ENCODE assay signal across 8 cellular contexts in the genomic region with DNA sequence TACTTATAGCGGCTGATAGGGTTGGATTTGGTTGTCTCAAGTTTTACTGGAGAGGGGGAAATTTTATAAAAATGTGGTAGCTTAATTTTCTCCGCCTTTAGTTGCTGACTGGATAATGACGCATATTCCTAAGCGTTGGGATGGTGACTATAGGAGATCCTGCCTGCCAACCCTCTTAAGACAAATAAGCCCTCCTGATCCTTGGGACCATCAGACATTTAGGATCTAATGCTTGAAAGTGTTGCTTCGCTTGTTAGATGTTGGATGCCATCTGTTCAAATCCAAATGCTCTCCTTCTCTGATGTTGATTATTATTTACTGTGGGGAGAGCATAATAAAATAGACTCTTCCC. TPM values are rescaled to one million over a fixed set of nuclear protein-coding genes. Genes with fewer than 3 reads are reported as not detected.
DNase-seq lines count a peak whose midpoint lies in the region; ATAC-seq, FAIRE-seq and TF ChIP-seq lines count a peak whose summit lies in the region.

No MANE protein-coding gene starts in this region.

- peak overlapping the region; percentile 88 for H3K4me3 ChIP-seq in RWPE2 (ENCODE audit: severe bottlenecking)
- H3K4me3 ChIP-seq in fibroblast of lung (replicated peaks in 1 of 4; ENCODE audit: control extremely low read depth in 1 of 4, insufficient read depth in 1 of 4, low read depth in 3 of 4, low read length in 4 of 4): peak overlapping the region; percentile 67 to 88 (median 80)
- peak overlapping the region; percentile 88 for H3K4me3 ChIP-seq in skeletal muscle cell (ENCODE audit: low read depth, low read length)

- H3K4me2 ChIP-seq in fibroblast of lung (ENCODE audit: extremely low read depth, insufficient read depth, low read length): peak overlapping the region; percentile 89

- no peak for ATAC-seq in RWPE2 (ENCODE audit: low read depth)
- no peak for ATAC-seq in GM18519 (IDR thresholded peaks at IDR 0.05; ENCODE audit: low FRiP score, unreplicated experiment)

- DNase-seq in GM19239 (ENCODE audit: insufficient read length, low spot score) (no peak), RWPE2 (ENCODE audit: low spot score) (no peak), fibroblast of lung (ENCODE audit: low read depth in 2 of 2) (peak; percentile 40 to 73), skeletal muscle cell (ENCODE audit: low read depth) (peak; percentile 16), hepatic stellate cell (ENCODE audit: low spot score) (no peak), islet precursor cell (no peak), NCI-H1092 treated with DMSO at 0.1 percent for 48 hours (lab: John Stamatoyannopoulos, UW) (no peak)

- no peak overlapping the region for H2AFZ ChIP-seq in fibroblast of lung (ENCODE audit: low read length)

- TF ChIP-seq CTCF in RWPE2 (IDR thresholded peaks at IDR 0.05; ENCODE audit: poor library complexity, severe bottlenecking) (no peak), fibroblast of lung (conservative IDR thresholded peaks at IDR 0.05 in 1 of 2, IDR thresholded peaks at IDR 0.05 in 1 of 2; ENCODE audit: low read depth in 1 of 2, low read length in 2 of 2) (no peak)

- H3K36me3 ChIP-seq in RWPE2 (ENCODE audit: low read depth) (no peaks in the 10 kb centered on the region), fibroblast of lung (ENCODE audit: control insufficient read depth, insufficient read depth, low read length) (no peaks in the 10 kb centered on the region)

- peak overlapping the region; percentile 8 for H3K9ac ChIP-seq in fibroblast of lung (ENCODE audit: insufficient read depth, low read length)

- no peaks in the 10 kb centered on the region for H3K9me3 ChIP-seq in RWPE2 (ENCODE audit: severe bottlenecking)
- H3K9me3 ChIP-seq in fibroblast of lung (ENCODE audit: control insufficient read depth, insufficient read depth, low read depth, low read length): no peaks in the 10 kb centered on the region

- peaks cover 35% of the 10 kb centered on the region for H3K79me2 ChIP-seq in fibroblast of lung (ENCODE audit: control insufficient read depth, insufficient read depth, low read length)

- H4K20me1 ChIP-seq in fibroblast of lung (ENCODE audit: control insufficient read depth, extremely low read depth, insufficient read depth, low read length): no peaks in the 10 kb centered on the region

- H3K27ac ChIP-seq in RWPE2 (ENCODE audit: poor library complexity, severe bottlenecking) (peak overlapping the region; percentile 73), fibroblast of lung (ENCODE audit: insufficient read depth, low read length) (peak overlapping the region; percentile 85)

- peak; percentile 88 for FAIRE-seq in GM19239 (lab: Jason Lieb, UNC)

- H3K4me1 ChIP-seq in RWPE2 (ENCODE audit: insufficient read depth, poor library complexity, severe bottlenecking) (peaks cover 28% of the 10 kb centered on the region), fibroblast of lung (ENCODE audit: control insufficient read depth, extremely low read depth, insufficient read depth, low read length) (peaks cover 8% of the 10 kb centered on the region)

- no peaks in the 10 kb centered on the region for H3K27me3 ChIP-seq in RWPE2 (ENCODE audit: insufficient read depth, poor library complexity, severe bottlenecking)
- no peaks in the 10 kb centered on the region for H3K27me3 ChIP-seq in fibroblast of lung (ENCODE audit: control insufficient read depth, insufficient read depth, low read length)

RNA-seq across cellular contexts. Expression of gene RAPGEF2, which starts 2.2 kb away (rescaled TPM):
- total RNA-seq in fibroblast of lung: 29.8 and 58.5 TPM in 2 replicates
- polyA plus RNA-seq in fibroblast of lung: 39.7 and 45.5 TPM in 2 replicates
- 18.2 and 22.0 TPM in 2 replicates for polyA plus RNA-seq in fibroblast of lung (2012)
- polyA minus RNA-seq in fibroblast of lung (ENCODE audit: low replicate concordance): 9.3 and 38.8 TPM in 2 replicates

Comparison
In these comparisons a context has a peak if more than half of its experiments do, and no peak if none do; other contexts are left out.
1. DNase-seq: peak in fibroblast of lung (2 of 2) and skeletal muscle cell (single experiment); none in GM19239 (single experiment), RWPE2 (single experiment), hepatic stellate cell (single experiment), islet precursor cell (single experiment) and NCI-H1092 treated with DMSO at 0.1 percent for 48 hours (single experiment).
2. Peak in every context shown above with its lines, with median percentiles within 50 percentile points of each other: H3K4me3 ChIP-seq.